ENCODE assay signal across 1 cellular context in genomic region chr10:28296023-28296422, GRCh38.
A peak's percentile ranks its signal among the peaks of the same experiment; 100 is the strongest.
TF ChIP-seq lines count a peak whose summit lies in the region.

No MANE protein-coding gene starts in this region.

TF ChIP-seq in HEK293, 187 proteins besides CTCF, POLR2A, EP300 and RAD21 (continued from another document):
- TF ChIP-seq BCL6B (tag by site-specific recombination; IDR thresholded peaks at IDR 0.05) (peak; percentile 32; the same call in 1 of the 2 replicates), ZNF610 (tag by site-specific recombination; IDR thresholded peaks at IDR 0.05; ENCODE audit: borderline replicate concordance) (no peak), FEZF1 (tag by site-specific recombination; IDR thresholded peaks at IDR 0.05) (0 out of 2 replicates have a peak, but pooled peaks have one; percentile 17), ZFHX2 (tag by site-specific recombination; conservative IDR thresholded peaks at IDR 0.05) (peak; percentile 95), ZNF645 (tag by site-specific recombination; IDR thresholded peaks at IDR 0.05) (no peak), EGR2 (tag by site-specific recombination; IDR thresholded peaks at IDR 0.05; ENCODE audit: low read depth) (peak; percentile 89), HOXC10 (CRISPR knock-in tag; IDR thresholded peaks at IDR 0.05) (no peak)
